Comparison of ENCODE assay signal across 14 cellular contexts in the genomic region with DNA sequence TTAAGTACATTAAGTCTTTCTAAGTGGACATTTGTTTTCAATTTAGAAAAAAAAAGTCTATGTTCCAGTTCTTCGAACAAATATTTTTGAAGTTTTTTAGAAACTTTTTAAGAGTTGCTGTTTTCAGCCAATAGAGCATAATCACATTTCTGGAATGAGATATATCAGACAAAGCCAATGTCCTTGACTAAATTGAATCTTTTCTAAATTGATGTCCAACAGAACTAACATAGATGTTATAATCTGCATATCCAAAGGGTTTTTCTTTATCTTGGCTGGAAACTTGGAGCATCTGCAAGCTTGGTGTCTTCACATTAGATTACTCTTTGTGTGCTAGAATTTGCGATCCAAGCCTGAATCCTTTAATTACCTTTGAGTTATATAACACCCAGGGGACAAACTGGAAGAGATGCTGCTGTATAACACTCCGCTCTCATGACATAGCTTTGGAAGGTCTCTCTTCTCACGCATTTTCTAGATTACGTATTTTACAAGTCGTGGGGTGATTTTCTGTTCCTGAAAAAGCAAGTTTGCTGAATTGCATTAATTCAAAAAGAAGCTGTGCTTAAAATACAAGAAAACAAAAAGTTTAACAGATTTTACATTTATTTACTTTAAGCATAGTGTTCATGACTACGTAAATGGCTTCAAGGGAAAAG.
DNase-seq lines count a peak whose midpoint lies in the region; TF ChIP-seq lines count a peak whose summit lies in the region.
"Had no signal": no experiment of that assay in that cellular context is flagged by ENCODE, and none has a peak within 500 bp of the region (broad histone marks: within the 10 kb centered on the region; RNA-seq: fewer than 3 reads in every experiment).

No MANE protein-coding gene starts in this region.

- H4K20me1 ChIP-seq in fibroblast of lung (ENCODE audit: control insufficient read depth, extremely low read depth, insufficient read depth, low read length): no peaks in the 10 kb centered on the region

- H3K9me3 Mint-ChIP-seq in HFFc6 (peaks cover 9% of the 10 kb centered on the region), nephron (no peaks in the 10 kb centered on the region)
- H3K9me3 Mint-ChIP-seq: activated naive CD4-positive, alpha-beta T cell treated with anti-CD3 and anti-CD28 coated beads, Interleukin-2, amount 50 U/mL, for 24 hours; natural killer cell had no signal

- no peak overlapping the region for H3K4me3 ChIP-seq in fibroblast of lung (replicated peaks in 1 of 4; ENCODE audit: control extremely low read depth in 1 of 4, insufficient read depth in 1 of 4, low read depth in 3 of 4, low read length in 4 of 4)
- H3K4me3 ChIP-seq: Peyer's patch, SJSA1 had no signal

- peaks cover 10% of the 10 kb centered on the region for H3K36me3 Mint-ChIP-seq in HFFc6 (ENCODE audit: low read depth)
- H3K36me3 Mint-ChIP-seq in nephron (ENCODE audit: low read depth): no peaks in the 10 kb centered on the region
- H3K36me3 Mint-ChIP-seq: activated CD8-positive, alpha-beta memory T cell treated with anti-CD3 and anti-CD28 coated beads, Interleukin-2, amount 10 ng/mL, durations not matched to agents 7 days and 5 days; activated naive CD4-positive, alpha-beta T cell treated with anti-CD3 and anti-CD28 coated beads, Interleukin-2, amount 50 U/mL, for 24 hours; natural killer cell had no signal

- H3K27me3 ChIP-seq in fibroblast of lung (ENCODE audit: control insufficient read depth, insufficient read depth, low read length): no peaks in the 10 kb centered on the region
- H3K27me3 ChIP-seq: Peyer's patch, SJSA1 had no signal

- H3K4me1 Mint-ChIP-seq in HFFc6 (ENCODE audit: low read depth): peaks cover 41% of the 10 kb centered on the region
- peaks cover 14% of the 10 kb centered on the region for H3K4me1 Mint-ChIP-seq in nephron

- H3K36me3 ChIP-seq in fibroblast of lung (ENCODE audit: control insufficient read depth, insufficient read depth, low read length): no peaks in the 10 kb centered on the region
- H3K36me3 ChIP-seq: Peyer's patch, SJSA1 had no signal

- no peak overlapping the region for H3K27ac Mint-ChIP-seq in HFFc6
- peak overlapping the region in 2 of 3 experiments; percentile 87 to 89 for H3K27ac Mint-ChIP-seq in nephron
- H3K27ac Mint-ChIP-seq: activated CD8-positive, alpha-beta memory T cell treated with anti-CD3 and anti-CD28 coated beads, Interleukin-2, amount 10 ng/mL, durations not matched to agents 7 days and 5 days; activated naive CD4-positive, alpha-beta T cell treated with anti-CD3 and anti-CD28 coated beads, Interleukin-2, amount 50 U/mL, for 24 hours; CD4-positive, CD25-positive, alpha-beta regulatory T cell; natural killer cell had no signal

- peak overlapping the region; percentile 19 for H3K4me2 ChIP-seq in fibroblast of lung (ENCODE audit: extremely low read depth, insufficient read depth, low read length)
- H3K4me2 ChIP-seq: KMS-11 had no signal

- H3K9ac ChIP-seq in fibroblast of lung (ENCODE audit: insufficient read depth, low read length): no peak overlapping the region
- H3K9ac ChIP-seq: KMS-11 had no signal

- no peaks in the 10 kb centered on the region for H3K4me1 ChIP-seq in fibroblast of lung (ENCODE audit: control insufficient read depth, extremely low read depth, insufficient read depth, low read length)
- H3K4me1 ChIP-seq: Peyer's patch had no signal

- no peaks in the 10 kb centered on the region for H3K79me2 ChIP-seq in fibroblast of lung (ENCODE audit: control insufficient read depth, insufficient read depth, low read length)

- H3K9me3 ChIP-seq in fibroblast of lung (ENCODE audit: control insufficient read depth, insufficient read depth, low read depth, low read length): no peaks in the 10 kb centered on the region
- H3K9me3 ChIP-seq: Peyer's patch, SJSA1 had no signal

- no peak for TF ChIP-seq CTCF in HFFc6 (IDR thresholded peaks at IDR 0.05)
- TF ChIP-seq CTCF in fibroblast of lung (conservative IDR thresholded peaks at IDR 0.05 in 1 of 2, IDR thresholded peaks at IDR 0.05 in 1 of 2; ENCODE audit: low read depth in 1 of 2, low read length in 2 of 2): no peak
- TF ChIP-seq CTCF in nephron (IDR thresholded peaks at IDR 0.05; ENCODE audit: unreplicated experiment in 3 of 3): no peak
- no peak for TF ChIP-seq CTCF in GM10266 (IDR thresholded peaks at IDR 0.05; ENCODE audit: control insufficient read depth, insufficient read depth, low read depth, missing control alignments)

- no peak overlapping the region for H3K27ac ChIP-seq in fibroblast of lung (ENCODE audit: insufficient read depth, low read length)
- H3K27ac ChIP-seq: KMS-11, Peyer's patch, SJSA1 had no signal

- DNase-seq in AG20443 (ENCODE audit: low spot score) (peak; percentile 25), HFFc6 (no peak), fibroblast of lung (ENCODE audit: low read depth in 2 of 2) (no peak), GOT3 (lab: John Stamatoyannopoulos, UW) (no peak), NCI-H128 (lab: John Stamatoyannopoulos, UW; ENCODE audit: unreplicated experiment) (no peak), GM10266 (ENCODE audit: extremely low spot score) (no peak)
- DNase-seq: natural killer cell had no signal

- H3K4me3 Mint-ChIP-seq in HFFc6 (peak overlapping the region; percentile 50; the same call in 1 of the 2 replicates), nephron (peak overlapping the region in 2 of 3 experiments; percentile 13 to 23)
- H3K4me3 Mint-ChIP-seq: activated CD8-positive, alpha-beta memory T cell treated with anti-CD3 and anti-CD28 coated beads, Interleukin-2, amount 10 ng/mL, durations not matched to agents 7 days and 5 days; activated naive CD4-positive, alpha-beta T cell treated with anti-CD3 and anti-CD28 coated beads, Interleukin-2, amount 50 U/mL, for 24 hours; CD4-positive, CD25-positive, alpha-beta regulatory T cell; natural killer cell had no signal

- H3K27me3 Mint-ChIP-seq in HFFc6 (ENCODE audit: insufficient read depth) (no peaks in the 10 kb centered on the region; the same call in 1 of the 2 replicates), nephron (ENCODE audit: low read depth) (no peaks in the 10 kb centered on the region)
- H3K27me3 Mint-ChIP-seq: activated naive CD4-positive, alpha-beta T cell treated with anti-CD3 and anti-CD28 coated beads, Interleukin-2, amount 50 U/mL, for 24 hours; CD4-positive, CD25-positive, alpha-beta regulatory T cell had no signal

- H2AFZ ChIP-seq in fibroblast of lung (ENCODE audit: low read length): peak overlapping the region; percentile 5
